ENCODE assay signal across 8 cellular contexts in the genomic region with DNA sequence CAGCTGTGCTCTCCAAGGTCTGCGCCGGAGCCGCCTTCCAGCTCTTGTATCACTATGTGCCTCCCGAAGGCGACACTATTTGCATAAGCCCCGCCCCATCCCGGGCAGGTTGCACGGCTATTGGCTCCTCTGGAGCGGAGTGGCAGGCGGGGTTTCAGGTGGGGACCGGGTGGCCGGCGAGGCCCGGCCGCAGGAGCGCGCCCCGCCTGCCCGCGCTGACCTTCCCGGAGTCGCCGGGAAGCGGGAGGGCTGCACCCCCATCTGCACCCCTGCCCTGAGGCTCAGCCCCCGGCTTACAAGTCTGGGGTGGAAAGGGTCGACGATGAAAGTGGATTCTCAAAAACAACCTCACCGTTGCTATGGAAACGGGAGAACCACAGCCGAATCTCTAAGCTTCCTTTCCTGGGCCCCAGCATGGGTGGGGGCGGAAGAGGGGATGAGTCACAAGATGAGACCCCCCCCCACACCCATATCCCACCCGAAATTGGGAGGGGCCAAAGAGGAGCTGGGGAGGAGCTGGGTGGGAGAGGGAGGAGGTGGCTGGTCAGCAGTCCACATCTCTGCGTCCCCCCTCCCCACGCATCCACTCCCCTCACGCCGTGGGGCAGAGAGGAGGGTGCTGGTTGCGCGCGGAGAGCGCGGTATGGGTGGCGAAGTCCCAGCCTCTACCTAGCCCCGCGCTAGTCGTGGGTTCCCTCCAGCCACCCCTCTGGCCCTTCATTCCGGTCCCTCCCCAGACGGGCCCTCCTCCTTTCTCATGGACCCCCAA. TPM values are rescaled to one million over a fixed set of nuclear protein-coding genes. Genes with fewer than 3 reads are reported as not detected.
DNase-seq lines count a peak whose midpoint lies in the region; ATAC-seq and TF ChIP-seq lines count a peak whose summit lies in the region.

Gene HPCAL4 (minus strand): TSS at position 51 of the 769 bp plus-strand sequence. CDS start 6,830 bp downstream, outside the sequence.

- ATAC-seq in GM18511 (IDR thresholded peaks at IDR 0.05; ENCODE audit: unreplicated experiment): peak; percentile 81
- ATAC-seq in HG03175 (IDR thresholded peaks at IDR 0.05; ENCODE audit: unreplicated experiment): peak; percentile 94
- no peak for ATAC-seq in GM21737 (IDR thresholded peaks at IDR 0.05; ENCODE audit: unreplicated experiment)

- H3K27me3 ChIP-seq in colonic mucosa: peaks cover 15% of the 10 kb centered on the region

- no peaks in the 10 kb centered on the region for H3K36me3 ChIP-seq in colonic mucosa

- peak within 1 kb of the TSS; percentile 61 for H3K27ac Mint-ChIP-seq in activated CD4-positive, alpha-beta T cell treated with anti-CD3 and anti-CD28 coated beads, Interleukin-2, amount 10 ng/mL, durations not matched to agents 7 days and 5 days

- POLR2A ChIA-PET in activated CD4-positive, alpha-beta T cell treated with anti-CD3 and anti-CD28 coated beads, Interleukin-2, amount 10 ng/mL, durations not matched to agents 7 days and 5 days (lab: Charles Lee): interaction anchor here (0.9 to 1.1 kb wide), 2 partner anchors 25 to 85 kb away, joined by 4 read pairs; no protein-coding TSS in a partner anchor

- DNase-seq in NCI-H345 (lab: John Stamatoyannopoulos, UW) (peak; percentile 84), colonic mucosa (peak; percentile 94), left kidney (ENCODE audit: low read depth, low spot score) (peak; percentile 98)
- DNase-seq in activated CD4-positive, alpha-beta T cell treated with anti-CD3 and anti-CD28 coated beads, Interleukin-2, amount 10 ng/mL, durations not matched to agents 7 days and 5 days: peak; percentile 91
- DNase-seq in stimulated activated CD4-positive, alpha-beta T cell treated with anti-CD3 and anti-CD28 coated beads, Interleukin-1b, Interleukin-23, amount 100 ng/mL, for 48 hours: peak; percentile 87

- CTCF ChIA-PET in activated CD4-positive, alpha-beta T cell treated with anti-CD3 and anti-CD28 coated beads, Interleukin-2, amount 10 ng/mL, durations not matched to agents 7 days and 5 days (lab: Charles Lee): interaction anchor here (1.0 to 1.9 kb wide), 4 partner anchors 10 to 33 kb away, joined by 3 to 5 read pairs (median 4); no protein-coding TSS in a partner anchor

- H3K36me3 Mint-ChIP-seq in activated CD4-positive, alpha-beta T cell treated with anti-CD3 and anti-CD28 coated beads, Interleukin-2, amount 10 ng/mL, durations not matched to agents 7 days and 5 days (ENCODE audit: low read depth): no peaks in the 10 kb centered on the region

- peak within 1 kb of the TSS; percentile 41 for H3K4me3 ChIP-seq in colonic mucosa

- peaks cover 30% of the 10 kb centered on the region for H3K4me1 Mint-ChIP-seq in activated CD4-positive, alpha-beta T cell treated with anti-CD3 and anti-CD28 coated beads, Interleukin-2, amount 10 ng/mL, durations not matched to agents 7 days and 5 days

- no peak within 1 kb of the TSS for H3K27ac ChIP-seq in colonic mucosa

- H3K9ac ChIP-seq in colonic mucosa (ENCODE audit: low read depth in 2 of 2, low read length in 2 of 2): no peak within 1 kb of the TSS

- H3K9me3 ChIP-seq in colonic mucosa: no peaks in the 10 kb centered on the region

- H3K4me1 ChIP-seq in colonic mucosa: peaks cover 10% of the 10 kb centered on the region

- no peaks in the 10 kb centered on the region for H3K9me3 Mint-ChIP-seq in activated CD4-positive, alpha-beta T cell treated with anti-CD3 and anti-CD28 coated beads, Interleukin-2, amount 10 ng/mL, durations not matched to agents 7 days and 5 days

- H3K27me3 Mint-ChIP-seq in activated CD4-positive, alpha-beta T cell treated with anti-CD3 and anti-CD28 coated beads, Interleukin-2, amount 10 ng/mL, durations not matched to agents 7 days and 5 days: peaks cover 65% of the 10 kb centered on the region

- intact Hi-C loops in colonic mucosa (cut with DNase I): no loop called here

- no peak for TF ChIP-seq CTCF in colonic mucosa (IDR thresholded peaks at IDR 0.05)

- peak within 1 kb of the TSS; percentile 78 for H3K4me3 Mint-ChIP-seq in activated CD4-positive, alpha-beta T cell treated with anti-CD3 and anti-CD28 coated beads, Interleukin-2, amount 10 ng/mL, durations not matched to agents 7 days and 5 days

RNA-seq across cellular contexts. Expression of gene HPCAL4, which starts in this region (rescaled TPM):
- total RNA-seq in activated CD4-positive, alpha-beta T cell treated with anti-CD3 and anti-CD28 coated beads, Interleukin-2, amount 10 ng/mL, durations not matched to agents 7 days and 5 days: 1 to 10 TPM; 2.0 TPM
- total RNA-seq in colonic mucosa: under 1 TPM; 0.07 to 0.16 TPM

Comparison
In these comparisons a context has a peak if more than half of its experiments do, and no peak if none do; other contexts are left out.
1. Peak in DNase-seq and H3K4me3 ChIP-seq in colonic mucosa; RNA of the gene not detected or under 1 TPM.